Comparison of ENCODE assay signal across 19 cellular contexts in the genomic region with DNA sequence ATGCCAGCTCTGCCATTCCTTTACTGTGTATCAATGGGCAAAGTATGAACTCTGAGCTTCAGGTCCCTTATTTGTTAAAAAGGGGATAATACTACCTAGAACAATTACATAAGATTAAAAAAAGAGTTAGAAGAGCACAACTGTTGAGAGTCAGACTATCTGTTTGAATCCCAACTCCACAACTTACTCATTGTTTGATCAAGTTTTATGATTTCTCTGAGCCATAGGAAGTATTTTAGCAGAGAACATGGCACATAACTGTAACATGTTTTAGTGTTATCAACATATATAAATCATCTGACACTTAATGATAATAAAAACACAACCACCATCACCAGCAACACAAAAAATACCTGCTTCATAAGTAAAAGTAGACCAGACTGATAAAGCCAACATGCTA.
DNase-seq lines count a peak whose midpoint lies in the region; ATAC-seq and TF ChIP-seq lines count a peak whose summit lies in the region.
"Had no signal": no experiment of that assay in that cellular context is flagged by ENCODE, and none has a peak within 500 bp of the region (broad histone marks: within the 10 kb centered on the region; RNA-seq: fewer than 3 reads in every experiment).

No MANE protein-coding gene starts in this region.

- H3K4me1 ChIP-seq in HUES64 (ENCODE audit: insufficient read depth, low read length) (peaks cover 7% of the 10 kb centered on the region), mucosa of rectum (ENCODE audit: control insufficient read depth in 2 of 2, insufficient read depth in 2 of 2, low read length in 2 of 2) (no peaks in the 10 kb centered on the region), upper lobe of right lung (no peaks in the 10 kb centered on the region), gastrocnemius medialis (no peaks in the 10 kb centered on the region)
- H3K4me1 ChIP-seq: ascending aorta, tibial nerve had no signal

- in situ Hi-C loops in gastrocnemius medialis (cut with MboI; ENCODE audit: low sequenced_read_pairs in 4 of 4): no loop called here

- H3K27me3 ChIP-seq in CD4-positive, alpha-beta T cell (ENCODE audit: control insufficient read depth, insufficient read depth, low read length): no peaks in the 10 kb centered on the region
- H3K27me3 ChIP-seq in HUES64 (ENCODE audit: insufficient read depth, low read length) (no peaks in the 10 kb centered on the region), mucosa of rectum (ENCODE audit: control insufficient read depth in 2 of 2, insufficient read depth in 2 of 2, low read length in 2 of 2) (no peaks in the 10 kb centered on the region), upper lobe of right lung (no peaks in the 10 kb centered on the region), gastrocnemius medialis (no peaks in the 10 kb centered on the region)
- H3K27me3 ChIP-seq: ascending aorta, ovary, tibial nerve had no signal

- H3K4me1 Mint-ChIP-seq in CD4-positive, alpha-beta T cell (ENCODE audit: low read depth): peaks cover 6% of the 10 kb centered on the region
- no peaks in the 10 kb centered on the region for H3K4me1 Mint-ChIP-seq in effector memory CD8-positive, alpha-beta T cell (ENCODE audit: low read depth in 2 of 2)
- H3K4me1 Mint-ChIP-seq: activated CD8-positive, alpha-beta memory T cell treated with anti-CD3 and anti-CD28 coated beads, Interleukin-2, amount 10 ng/mL, durations not matched to agents 7 days and 5 days; stimulated activated memory B cell treated with anti-CD40 and anti-IgM and Interleukin-4, amounts not matched to agents 10 μg/mL and 1 μg/mL and 100 μg/mL, for 72 hours had no signal

- H3K36me3 Mint-ChIP-seq in CD4-positive, alpha-beta T cell (ENCODE audit: low read depth): peaks cover 9% of the 10 kb centered on the region
- H3K36me3 Mint-ChIP-seq in effector memory CD8-positive, alpha-beta T cell (ENCODE audit: insufficient read depth): no peaks in the 10 kb centered on the region
- H3K36me3 Mint-ChIP-seq: CD8-positive, alpha-beta T cell had no signal

- H3K27me3 Mint-ChIP-seq in CD4-positive, alpha-beta T cell: no peaks in the 10 kb centered on the region
- H3K27me3 Mint-ChIP-seq in effector memory CD8-positive, alpha-beta T cell: no peaks in the 10 kb centered on the region
- H3K27me3 Mint-ChIP-seq: activated CD8-positive, alpha-beta memory T cell treated with anti-CD3 and anti-CD28 coated beads, Interleukin-2, amount 10 ng/mL, durations not matched to agents 7 days and 5 days; memory B cell; stimulated activated memory B cell treated with anti-CD40 and anti-IgM and Interleukin-4, amounts not matched to agents 10 μg/mL and 1 μg/mL and 100 μg/mL, for 72 hours had no signal

- no peak overlapping the region for H3K27ac ChIP-seq in CD4-positive, alpha-beta T cell (ENCODE audit: low read depth, low read length)
- H3K27ac ChIP-seq in HUES64 (ENCODE audit: low read depth, low read length) (no peak overlapping the region), mucosa of rectum (ENCODE audit: low read depth in 2 of 2, low read length in 2 of 2) (peak overlapping the region; percentile 38 to 62), upper lobe of right lung (no peak overlapping the region), gastrocnemius medialis (no peak overlapping the region)
- H3K27ac ChIP-seq: ascending aorta, ovary, tibial nerve, WERI-Rb-1 had no signal

- intact Hi-C loops in CD4-positive, alpha-beta T cell (cut with DNase I, micrococcal nuclease): no loop called here
- intact Hi-C loops in upper lobe of right lung (cut with DNase I) (no loop called here), gastrocnemius medialis (cut with DNase I; ENCODE audit: low total_unique reads) (no loop called here)

- CTCF ChIA-PET in CD4-positive, alpha-beta T cell (lab: Charles Lee): no interaction called here

- H3K9me3 Mint-ChIP-seq in CD4-positive, alpha-beta T cell: peaks cover 7% of the 10 kb centered on the region
- H3K9me3 Mint-ChIP-seq in effector memory CD8-positive, alpha-beta T cell: no peaks in the 10 kb centered on the region

- no peak for DNase-seq in CD4-positive, alpha-beta T cell
- no peak for DNase-seq in effector memory CD8-positive, alpha-beta T cell
- DNase-seq in MV-4-11 (lab: John Stamatoyannopoulos, UW) (no peak), upper lobe of right lung (no peak), inferior parietal cortex (ENCODE audit: extremely low spot score) (no peak), gastrocnemius medialis (no peak)
- DNase-seq: activated CD8-positive, alpha-beta memory T cell treated with anti-CD3 and anti-CD28 coated beads, Interleukin-2, amount 10 ng/mL, durations not matched to agents 7 days and 5 days; activated effector memory CD4-positive, alpha-beta T cell treated with Interleukin-2 at 50 U/mL for 16 hours; CD8-positive, alpha-beta T cell; dermis blood vessel endothelial cell; NCI-H524; ovary; WERI-Rb-1 had no signal

- H3K4me3 Mint-ChIP-seq in CD4-positive, alpha-beta T cell: peak overlapping the region; percentile 86
- H3K4me3 Mint-ChIP-seq in effector memory CD8-positive, alpha-beta T cell: peak overlapping the region in 1 of 2 donors; percentile 66
- H3K4me3 Mint-ChIP-seq: activated CD8-positive, alpha-beta memory T cell treated with anti-CD3 and anti-CD28 coated beads, Interleukin-2, amount 10 ng/mL, durations not matched to agents 7 days and 5 days; stimulated activated memory B cell treated with anti-CD40 and anti-IgM and Interleukin-4, amounts not matched to agents 10 μg/mL and 1 μg/mL and 100 μg/mL, for 72 hours had no signal

- TF ChIP-seq POLR2A in gastrocnemius medialis (IDR thresholded peaks at IDR 0.05): no peak

- H3K9ac ChIP-seq in HUES64 (ENCODE audit: low read depth, low read length): peak overlapping the region; percentile 86; the same call in 1 of the 2 replicates
- no peak overlapping the region for H3K9ac ChIP-seq in mucosa of rectum (ENCODE audit: low read depth in 1 of 2, low read length in 2 of 2)

- POLR2A ChIA-PET in CD4-positive, alpha-beta T cell (lab: Charles Lee): no interaction called here

- ATAC-seq in CD4-positive, alpha-beta T cell (ENCODE audit: poor library complexity): no peak
- ATAC-seq in effector memory CD8-positive, alpha-beta T cell (replicated peaks): no peak
- ATAC-seq in upper lobe of right lung (no peak), gastrocnemius medialis (no peak)
- ATAC-seq: activated CD8-positive, alpha-beta memory T cell treated with anti-CD3 and anti-CD28 coated beads, Interleukin-2, amount 10 ng/mL, durations not matched to agents 7 days and 5 days; CD8-positive, alpha-beta T cell; stimulated activated memory B cell treated with anti-CD40 and anti-IgM and Interleukin-4, amounts not matched to agents 10 μg/mL and 1 μg/mL and 100 μg/mL, for 72 hours had no signal

- H3K4me3 ChIP-seq in HUES64 (ENCODE audit: low read length) (peak overlapping the region; percentile 65), mucosa of rectum (ENCODE audit: low read length in 2 of 2) (peak overlapping the region; percentile 59), upper lobe of right lung (no peak overlapping the region), gastrocnemius medialis (no peak overlapping the region)
- H3K4me3 ChIP-seq: ascending aorta, ovary, tibial nerve had no signal

- no peak for TF ChIP-seq CTCF in CD4-positive, alpha-beta T cell (IDR thresholded peaks at IDR 0.05)
- no peak for TF ChIP-seq CTCF in upper lobe of right lung (IDR thresholded peaks at IDR 0.05)
- TF ChIP-seq CTCF in gastrocnemius medialis (IDR thresholded peaks at IDR 0.05 in 4 of 5, conservative IDR thresholded peaks at IDR 0.05 in 1 of 5): no peak

- peak overlapping the region; percentile 62 for H3K27ac Mint-ChIP-seq in CD4-positive, alpha-beta T cell
- peak overlapping the region; percentile 53 to 58 for H3K27ac Mint-ChIP-seq in effector memory CD8-positive, alpha-beta T cell
- H3K27ac Mint-ChIP-seq: activated CD8-positive, alpha-beta memory T cell treated with anti-CD3 and anti-CD28 coated beads, Interleukin-2, amount 10 ng/mL, durations not matched to agents 7 days and 5 days; CD8-positive, alpha-beta T cell; memory B cell; stimulated activated memory B cell treated with anti-CD40 and anti-IgM and Interleukin-4, amounts not matched to agents 10 μg/mL and 1 μg/mL and 100 μg/mL, for 72 hours had no signal

- H3K9me3 ChIP-seq in CD4-positive, alpha-beta T cell (ENCODE audit: control insufficient read depth, low read length): no peaks in the 10 kb centered on the region
- H3K9me3 ChIP-seq in HUES64 (ENCODE audit: insufficient read depth, low read depth, low read length) (no peaks in the 10 kb centered on the region), mucosa of rectum (ENCODE audit: control insufficient read depth in 2 of 2, low read length in 2 of 2) (no peaks in the 10 kb centered on the region), upper lobe of right lung (no peaks in the 10 kb centered on the region), gastrocnemius medialis (no peaks in the 10 kb centered on the region)
- H3K9me3 ChIP-seq: ascending aorta, ovary, tibial nerve had no signal

- H3K36me3 ChIP-seq in HUES64 (ENCODE audit: insufficient read depth, low read length) (no peaks in the 10 kb centered on the region), mucosa of rectum (ENCODE audit: control insufficient read depth in 2 of 2, insufficient read depth in 2 of 2, low read length in 2 of 2) (no peaks in the 10 kb centered on the region), upper lobe of right lung (no peaks in the 10 kb centered on the region), gastrocnemius medialis (no peaks in the 10 kb centered on the region)
- H3K36me3 ChIP-seq: ascending aorta, ovary, tibial nerve, WERI-Rb-1 had no signal

Comparison
In these comparisons a context has a peak if more than half of its experiments do, and no peak if none do; other contexts are left out.
1. H3K27ac ChIP-seq: peak in mucosa of rectum (2 of 2); none in CD4-positive, alpha-beta T cell (single experiment), HUES64 (single experiment), upper lobe of right lung (single experiment) and gastrocnemius medialis (0 of 4).
2. H3K4me3 ChIP-seq: peak in HUES64 (single experiment) and mucosa of rectum (2 of 2); none in upper lobe of right lung (single experiment) and gastrocnemius medialis (0 of 4).